Comparison of ENCODE assay signal across 8 cellular contexts in genomic region chr12:113912761-113913295, GRCh38. TPM values are rescaled to one million over a fixed set of nuclear protein-coding genes. Genes with fewer than 3 reads are reported as not detected.
A peak's percentile ranks its signal among the peaks of the same experiment; 100 is the strongest.
DNase-seq lines count a peak whose midpoint lies in the region; ATAC-seq, FAIRE-seq and TF ChIP-seq lines count a peak whose summit lies in the region.

No MANE protein-coding gene starts in this region.

- no peak for FAIRE-seq in HTR-8/SVneo (lab: Jason Lieb, UNC)

- H3K36me3 ChIP-seq in DND-41 (ENCODE audit: insufficient read depth, low read length) (peaks cover 54% of the 10 kb centered on the region), OCI-LY1 (ENCODE audit: insufficient read depth, low read length) (peaks cover 13% of the 10 kb centered on the region; the same call in 1 of the 2 replicates), thoracic aorta (peaks cover 32% of the 10 kb centered on the region)

- no peaks in the 10 kb centered on the region for H3K9me3 ChIP-seq in DND-41 (ENCODE audit: insufficient read depth, low read length, severe bottlenecking)
- H3K9me3 ChIP-seq in OCI-LY1 (ENCODE audit: low read length), result no peaks in the 10 kb centered on the region
- no peaks in the 10 kb centered on the region for H3K9me3 ChIP-seq in thoracic aorta

- H3K9me2 ChIP-seq in OCI-LY1 (ENCODE audit: low read depth, low read length), result no peaks in the 10 kb centered on the region

- TF ChIP-seq CTCF in DND-41 (IDR thresholded peaks at IDR 0.05; ENCODE audit: borderline replicate concordance, extremely low read depth, low read length, poor library complexity, severe bottlenecking) (peak; percentile 90), OCI-LY1 (IDR thresholded peaks at IDR 0.05; ENCODE audit: low read length) (peak; percentile 93), neural crest cell (conservative IDR thresholded peaks at IDR 0.05) (peak; percentile 95), thoracic aorta (IDR thresholded peaks at IDR 0.05) (peak; percentile 76)

- H3K27ac ChIP-seq in DND-41 (ENCODE audit: low read length), result no peak overlapping the region
- no peak overlapping the region for H3K27ac ChIP-seq in OCI-LY1 (ENCODE audit: low read depth, low read length, poor library complexity, severe bottlenecking)
- no peak overlapping the region for H3K27ac ChIP-seq in thoracic aorta

- H2AFZ ChIP-seq in DND-41 (ENCODE audit: low read depth, low read length), result no peak overlapping the region
- H2AFZ ChIP-seq in OCI-LY1 (ENCODE audit: low read length), result no peak overlapping the region

- H3K9me3 Mint-ChIP-seq in activated T-cell treated with anti-CD3 and anti-CD28 coated beads, Interleukin-2, amount 50 U/mL, for 24 hours, result no peaks in the 10 kb centered on the region
- H3K9me3 Mint-ChIP-seq in neural crest cell, result no peaks in the 10 kb centered on the region

- H3K79me2 ChIP-seq in DND-41 (ENCODE audit: insufficient read depth, low read length), result no peaks in the 10 kb centered on the region
- no peaks in the 10 kb centered on the region for H3K79me2 ChIP-seq in OCI-LY1 (ENCODE audit: insufficient read depth, low read length)

- H3K4me2 ChIP-seq in DND-41 (ENCODE audit: insufficient read depth, low read length) (no peak overlapping the region), OCI-LY1 (ENCODE audit: low read length) (no peak overlapping the region)

- no peak overlapping the region for H3K4me3 ChIP-seq in DND-41 (ENCODE audit: low read depth in 1 of 2, low read length in 2 of 2)
- no peak overlapping the region for H3K4me3 ChIP-seq in OCI-LY1 (ENCODE audit: low read depth, low read length, poor library complexity, severe bottlenecking)
- no peak overlapping the region for H3K4me3 ChIP-seq in thoracic aorta

- peak; percentile 64 for ATAC-seq in DND-41 (ENCODE audit: insufficient read depth, low read depth)
- ATAC-seq in thoracic aorta (ENCODE audit: insufficient number of reproducible peaks, low FRiP score, low read depth), result no peak
- ATAC-seq in HG03097 (IDR thresholded peaks at IDR 0.05; ENCODE audit: low FRiP score, unreplicated experiment), result no peak

- H3F3A ChIP-seq in OCI-LY1 (ENCODE audit: insufficient read depth, low read length), result no peaks in the 10 kb centered on the region

- no peaks in the 10 kb centered on the region for H3K4me1 ChIP-seq in DND-41 (ENCODE audit: insufficient read depth, low read length)
- no peaks in the 10 kb centered on the region for H3K4me1 ChIP-seq in OCI-LY1 (ENCODE audit: insufficient read depth, low read length, severe bottlenecking)
- no peaks in the 10 kb centered on the region for H3K4me1 ChIP-seq in thoracic aorta (ENCODE audit: control insufficient read depth in 1 of 2, low read depth in 2 of 2)

- H3K36me3 Mint-ChIP-seq in activated T-cell treated with anti-CD3 and anti-CD28 coated beads, Interleukin-2, amount 50 U/mL, for 24 hours (ENCODE audit: low read depth), result peaks cover 98% of the 10 kb centered on the region
- peaks cover 2% of the 10 kb centered on the region for H3K36me3 Mint-ChIP-seq in neural crest cell (ENCODE audit: low read depth)

- no peak overlapping the region for H3K4me3 Mint-ChIP-seq in activated T-cell treated with anti-CD3 and anti-CD28 coated beads, Interleukin-2, amount 50 U/mL, for 24 hours
- no peak overlapping the region for H3K4me3 Mint-ChIP-seq in neural crest cell

- H3K4me1 Mint-ChIP-seq in activated T-cell treated with anti-CD3 and anti-CD28 coated beads, Interleukin-2, amount 50 U/mL, for 24 hours (ENCODE audit: low read depth), result no peaks in the 10 kb centered on the region
- H3K4me1 Mint-ChIP-seq in neural crest cell, result no peaks in the 10 kb centered on the region

- H3K9ac ChIP-seq in DND-41 (ENCODE audit: low read depth, low read length) (no peak overlapping the region), OCI-LY1 (ENCODE audit: low read length) (no peak overlapping the region)

- H3K27me3 ChIP-seq in DND-41 (ENCODE audit: insufficient read depth, low read length, poor library complexity) (no peaks in the 10 kb centered on the region), OCI-LY1 (ENCODE audit: insufficient read depth, low read length) (no peaks in the 10 kb centered on the region), thoracic aorta (replicated peaks; ENCODE audit: insufficient read depth) (no peaks in the 10 kb centered on the region)

- H4K20me1 ChIP-seq in DND-41 (ENCODE audit: insufficient read depth, low read length) (peaks cover 6% of the 10 kb centered on the region; the same call in 1 of the 2 replicates), OCI-LY1 (ENCODE audit: insufficient read depth, low read length) (no peaks in the 10 kb centered on the region)

- no peaks in the 10 kb centered on the region for H3K27me3 Mint-ChIP-seq in activated T-cell treated with anti-CD3 and anti-CD28 coated beads, Interleukin-2, amount 50 U/mL, for 24 hours
- no peaks in the 10 kb centered on the region for H3K27me3 Mint-ChIP-seq in neural crest cell (ENCODE audit: low read depth)

- peak; percentile 55 for DNase-seq in DND-41
- DNase-seq in HTR-8/SVneo (ENCODE audit: insufficient read length, low spot score), result peak; percentile 77
- DNase-seq in activated T-cell treated with anti-CD3 and anti-CD28 coated beads, Interleukin-2, amount 50 U/mL, for 24 hours, result peak; percentile 60
- DNase-seq in fibroblast of peridontal ligament (ENCODE audit: extremely low read depth), result peak; percentile 81
- peak; percentile 85 for DNase-seq in neural crest cell (ENCODE audit: low read depth, low spot score)
- DNase-seq in thoracic aorta (ENCODE audit: low spot score), result no peak

- H3K27ac Mint-ChIP-seq in activated T-cell treated with anti-CD3 and anti-CD28 coated beads, Interleukin-2, amount 50 U/mL, for 24 hours, result no peak overlapping the region
- no peak overlapping the region for H3K27ac Mint-ChIP-seq in neural crest cell (ENCODE audit: unreplicated experiment)

RNA-seq across cellular contexts. Expression of gene RBM19, which starts 53.3 kb away (rescaled TPM):
- total RNA-seq in neural crest cell (35.3 and 42.6 TPM in 2 replicates), thoracic aorta (10 to 100 TPM; 39.9 to 54.3 TPM)
